20 cellular contexts compared by ENCODE assay signal in the genomic region with DNA sequence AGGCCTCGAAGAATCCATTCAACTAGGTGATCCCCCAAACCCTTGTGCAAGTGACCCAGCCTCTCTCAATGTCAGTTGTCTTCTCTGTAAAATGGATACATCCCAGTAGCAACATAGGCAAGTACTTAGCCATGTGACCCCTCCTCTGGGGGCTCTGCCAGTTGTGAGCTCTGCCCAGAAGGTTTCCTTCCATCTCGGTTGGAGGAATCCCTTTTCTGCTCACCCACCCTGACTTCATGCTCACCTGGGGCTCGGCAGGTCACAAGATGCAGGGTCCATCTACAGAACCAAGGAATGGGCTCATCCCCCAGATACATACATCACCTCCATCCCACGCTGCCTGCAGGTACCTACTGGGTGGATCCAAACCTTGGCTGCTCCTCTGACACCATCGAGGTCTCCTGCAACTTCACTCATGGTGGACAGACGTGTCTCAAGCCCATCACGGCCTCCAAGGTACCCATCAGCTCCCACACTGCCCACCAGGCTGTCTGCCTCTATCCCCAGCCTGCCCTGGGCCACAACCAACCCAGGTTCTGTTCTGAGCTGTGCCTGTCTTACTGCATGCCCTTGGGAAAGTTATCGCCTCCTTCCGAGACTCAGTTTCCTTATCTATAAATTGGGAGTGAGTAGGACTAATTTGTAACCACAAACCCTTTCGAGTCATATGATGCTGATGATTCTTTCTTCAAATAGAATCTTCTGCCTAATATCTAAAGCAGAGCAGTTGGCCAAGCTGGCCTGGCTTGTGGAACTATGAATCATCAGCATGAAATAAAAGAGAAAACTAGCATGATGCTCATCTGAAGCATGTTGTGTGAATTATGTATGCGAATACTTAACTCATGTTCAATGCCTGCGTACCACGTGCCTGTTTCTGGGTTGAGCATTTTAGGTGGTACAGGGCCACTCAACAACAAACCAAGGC. TPM values are rescaled to one million over a fixed set of nuclear protein-coding genes. Genes with fewer than 3 reads are reported as not detected.
DNase-seq lines count a peak whose midpoint lies in the region; ATAC-seq, FAIRE-seq and TF ChIP-seq lines count a peak whose summit lies in the region.
"Had no signal": no experiment of that assay in that cellular context is flagged by ENCODE, and none has a peak within 500 bp of the region (broad histone marks: within the 10 kb centered on the region; RNA-seq: fewer than 3 reads in every experiment).

No MANE protein-coding gene starts in this region.

- no peak for TF ChIP-seq CTCF in fibroblast of the aortic adventitia (IDR thresholded peaks at IDR 0.05; ENCODE audit: insufficient read depth, low read length)

- ATAC-seq in stimulated activated effector memory CD8-positive, alpha-beta T cell treated with anti-CD3 and anti-CD28 coated beads, Interleukin-12 subunit alpha, Interleukin-12 subunit beta, amount 100 ng/mL, for 72 hours = no peak
- ATAC-seq in SK-N-SH treated with all-trans-retinoic acid at 6 μM for 48 hours = no peak
- ATAC-seq: body of pancreas, Right ventricle myocardium inferior had no signal

- FAIRE-seq in GM19239 (lab: Jason Lieb, UNC) = no peak
- FAIRE-seq: A204.1 had no signal

- no peak overlapping the region for H3K4me3 Mint-ChIP-seq in stimulated activated effector memory CD8-positive, alpha-beta T cell treated with anti-CD3 and anti-CD28 coated beads, Interleukin-12 subunit alpha, Interleukin-12 subunit beta, amount 100 ng/mL, for 72 hours
- H3K4me3 Mint-ChIP-seq: activated CD4-positive, alpha-beta T cell treated with anti-CD3 and anti-CD28 coated beads, Interleukin-2, amount 10 ng/mL, durations not matched to agents 7 days and 5 days; CD8-positive, alpha-beta memory T cell; T-helper 2 cell treated with Interferon-gamma antibody and Interleukin-4, amounts not matched to agents 5 μg/mL and 100 μg/mL, for 36 hours had no signal

- DNase-seq in activated CD8-positive, alpha-beta memory T cell treated with anti-CD3 and anti-CD28 coated beads for 24 hours = peak; percentile 50
- DNase-seq in activated CD8-positive, alpha-beta memory T cell treated with anti-CD3 and anti-CD28 coated beads, Interleukin-2, amount 50 U/mL, for 4 hours = no peak
- DNase-seq in amniotic epithelial cell (ENCODE audit: low read depth) (peak; percentile 55), fibroblast of the aortic adventitia (ENCODE audit: low read depth) (peak; percentile 76), SIG-M5 treated with dmso at 0.1 percent for 504 hours (lab: John Stamatoyannopoulos, UW; ENCODE audit: unreplicated experiment) (no peak), GM19239 (ENCODE audit: insufficient read length, low spot score) (no peak)
- no peak for DNase-seq in stimulated activated effector memory CD8-positive, alpha-beta T cell treated with anti-CD3 and anti-CD28 coated beads, Interleukin-12 subunit alpha, Interleukin-12 subunit beta, amount 100 ng/mL, for 72 hours (ENCODE audit: low spot score in 2 of 2)
- DNase-seq: activated CD4-positive, alpha-beta T cell treated with anti-CD3 and anti-CD28 coated beads, Interleukin-2, amount 10 ng/mL, durations not matched to agents 7 days and 5 days; islet precursor cell; Kasumi-1; NCI-H1436; NCI-H226; stimulated activated CD4-positive, alpha-beta T cell treated with anti-CD3 and anti-CD28 coated beads, Interleukin-12 subunit alpha, Interleukin-12 subunit beta, amount 100 ng/mL, for 4 hours had no signal

- H3K9me3 Mint-ChIP-seq in stimulated activated effector memory CD8-positive, alpha-beta T cell treated with anti-CD3 and anti-CD28 coated beads, Interleukin-12 subunit alpha, Interleukin-12 subunit beta, amount 100 ng/mL, for 72 hours = no peaks in the 10 kb centered on the region
- H3K9me3 Mint-ChIP-seq: activated CD4-positive, alpha-beta T cell treated with anti-CD3 and anti-CD28 coated beads, Interleukin-2, amount 10 ng/mL, durations not matched to agents 7 days and 5 days; CD8-positive, alpha-beta memory T cell; T-helper 2 cell treated with Interferon-gamma antibody and Interleukin-4, amounts not matched to agents 5 μg/mL and 100 μg/mL, for 36 hours had no signal

- peaks cover 4% of the 10 kb centered on the region for H3K36me3 Mint-ChIP-seq in stimulated activated effector memory CD8-positive, alpha-beta T cell treated with anti-CD3 and anti-CD28 coated beads, Interleukin-12 subunit alpha, Interleukin-12 subunit beta, amount 100 ng/mL, for 72 hours
- H3K36me3 Mint-ChIP-seq: CD8-positive, alpha-beta memory T cell had no signal

- peaks cover 9% of the 10 kb centered on the region for H3K4me1 Mint-ChIP-seq in stimulated activated effector memory CD8-positive, alpha-beta T cell treated with anti-CD3 and anti-CD28 coated beads, Interleukin-12 subunit alpha, Interleukin-12 subunit beta, amount 100 ng/mL, for 72 hours
- H3K4me1 Mint-ChIP-seq: activated CD4-positive, alpha-beta T cell treated with anti-CD3 and anti-CD28 coated beads, Interleukin-2, amount 10 ng/mL, durations not matched to agents 7 days and 5 days had no signal

- peak overlapping the region; percentile 65 for H3K27ac Mint-ChIP-seq in stimulated activated effector memory CD8-positive, alpha-beta T cell treated with anti-CD3 and anti-CD28 coated beads, Interleukin-12 subunit alpha, Interleukin-12 subunit beta, amount 100 ng/mL, for 72 hours
- H3K27ac Mint-ChIP-seq: activated CD4-positive, alpha-beta T cell treated with anti-CD3 and anti-CD28 coated beads, Interleukin-2, amount 10 ng/mL, durations not matched to agents 7 days and 5 days; T-helper 2 cell treated with Interferon-gamma antibody and Interleukin-4, amounts not matched to agents 5 μg/mL and 100 μg/mL, for 36 hours had no signal

- no peak overlapping the region for H3K4me3 ChIP-seq in fibroblast of the aortic adventitia (ENCODE audit: low read depth, low read length)
- H3K4me3 ChIP-seq: body of pancreas had no signal

TF ChIP-seq in SK-N-SH treated with all-trans-retinoic acid at 6 μM for 48 hours, 23 proteins besides CTCF, POLR2A, EP300 and RAD21:
- TF ChIP-seq PATZ1 (CRISPR knock-in tag; IDR thresholded peaks at IDR 0.05; ENCODE audit: borderline replicate concordance) (no peak), ZC3H10 (CRISPR knock-in tag; IDR thresholded peaks at IDR 0.05) (no peak), TCF4 (CRISPR knock-in tag; IDR thresholded peaks at IDR 0.05; ENCODE audit: borderline replicate concordance) (no peak)

RNA-seq across cellular contexts. Expression of gene ORM1, which starts 15.3 kb away (rescaled TPM):
- not detected in 2 replicates for total RNA-seq in fibroblast of the aortic adventitia (ENCODE audit: low replicate concordance)
- total RNA-seq: activated CD4-positive, alpha-beta T cell treated with anti-CD3 and anti-CD28 coated beads, Interleukin-2, amount 10 ng/mL, durations not matched to agents 7 days and 5 days; CD8-positive, alpha-beta memory T cell; mononuclear cell had no signal

RNA-seq across cellular contexts. Expression of gene ORM2, which starts 22.1 kb away (rescaled TPM):
- total RNA-seq in fibroblast of the aortic adventitia (ENCODE audit: low replicate concordance) = not detected in 2 replicates
- total RNA-seq: activated CD4-positive, alpha-beta T cell treated with anti-CD3 and anti-CD28 coated beads, Interleukin-2, amount 10 ng/mL, durations not matched to agents 7 days and 5 days; body of pancreas; CD8-positive, alpha-beta memory T cell; mononuclear cell; Right ventricle myocardium inferior had no signal

Comparison
In these comparisons a context has a peak if more than half of its experiments do, and no peak if none do; other contexts are left out.
1. DNase-seq: peak in activated CD8-positive, alpha-beta memory T cell treated with anti-CD3 and anti-CD28 coated beads for 24 hours (single experiment), amniotic epithelial cell (single experiment) and fibroblast of the aortic adventitia (single experiment); none in activated CD8-positive, alpha-beta memory T cell treated with anti-CD3 and anti-CD28 coated beads, Interleukin-2, amount 50 U/mL, for 4 hours (single experiment), stimulated activated effector memory CD8-positive, alpha-beta T cell treated with anti-CD3 and anti-CD28 coated beads, Interleukin-12 subunit alpha, Interleukin-12 subunit beta, amount 100 ng/mL, for 72 hours (0 of 2), SIG-M5 treated with dmso at 0.1 percent for 504 hours (single experiment) and GM19239 (single experiment).